ENCODE assay signal across 25 cellular contexts in the genomic region with DNA sequence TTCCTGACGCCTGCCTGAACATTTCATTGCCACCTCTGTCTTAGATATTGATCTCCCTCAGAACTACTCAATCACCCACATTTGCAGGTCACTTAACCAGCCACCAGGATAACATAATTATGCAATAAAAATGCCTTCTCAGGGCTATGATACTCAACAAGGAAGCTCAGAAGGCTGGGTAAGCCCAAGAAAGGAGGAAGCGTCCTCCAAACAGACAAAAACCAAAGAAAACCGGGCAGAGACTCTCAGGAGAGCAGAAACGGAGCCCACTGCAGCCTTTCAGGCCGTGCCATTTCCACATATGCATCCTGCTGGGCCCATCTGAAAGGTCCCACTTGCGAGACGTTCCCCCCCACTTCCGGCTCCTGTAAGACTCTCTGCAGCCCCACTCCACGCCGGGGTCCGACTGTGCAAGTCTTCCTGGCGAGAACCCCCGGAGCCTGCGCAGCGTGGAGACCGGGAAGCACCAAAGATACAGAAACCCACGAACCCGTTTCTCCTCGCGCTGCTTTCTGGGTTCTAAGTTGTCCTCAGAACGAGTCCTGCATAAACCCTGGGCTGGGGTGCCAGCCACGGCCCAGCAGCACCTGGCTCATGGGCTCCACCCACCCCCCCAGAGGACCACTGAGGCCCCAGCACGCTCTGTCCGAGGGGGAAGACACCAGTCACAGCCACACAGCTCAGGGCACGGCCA.
DNase-seq lines count a peak whose midpoint lies in the region; ATAC-seq, FAIRE-seq and TF ChIP-seq lines count a peak whose summit lies in the region.
"Had no signal": no experiment of that assay in that cellular context is flagged by ENCODE, and none has a peak within 500 bp of the region (broad histone marks: within the 10 kb centered on the region; RNA-seq: fewer than 3 reads in every experiment).

No MANE protein-coding gene starts in this region.

- peak overlapping the region; percentile 28; the same call in 1 of the 2 replicates for H3K14ac ChIP-seq in IMR-90 (replicated peaks; ENCODE audit: low read depth, low read length)

- H3K4me3 ChIP-seq in IMR-90 (ENCODE audit: insufficient read depth, low read depth, low read length): no peak overlapping the region
- H3K4me3 ChIP-seq in astrocyte (ENCODE audit: insufficient read depth, low read depth, low read length): no peak overlapping the region
- H3K4me3 ChIP-seq in mesendoderm (ENCODE audit: low read length): no peak overlapping the region
- H3K4me3 ChIP-seq in small intestine (ENCODE audit: low read depth in 1 of 2, low read length in 2 of 2): no peak overlapping the region
- H3K4me3 ChIP-seq: breast epithelium, GM23248, lower lobe of right lung, ovary, right lobe of liver, vagina had no signal

- CTCF ChIA-PET in IMR-90 (lab: Yijun Ruan, JAX): interaction anchor here (1.1 kb wide), 1 partner anchor 10 kb away, joined by 3 read pairs; no protein-coding TSS in a partner anchor

- 0 out of 2 replicates have a peak, but pooled peaks have one; percentile 29 for TF ChIP-seq POLR2A in IMR-90 (IDR thresholded peaks at IDR 0.05; ENCODE audit: low read depth, low read length)

- no peak for TF ChIP-seq RAD21 in IMR-90 (IDR thresholded peaks at IDR 0.05; ENCODE audit: low read length)

- ATAC-seq in IMR-90 (ENCODE audit: low read depth): no peak
- no peak for ATAC-seq in HG02610 (IDR thresholded peaks at IDR 0.05; ENCODE audit: unreplicated experiment)
- no peak for ATAC-seq in GM21447 (IDR thresholded peaks at IDR 0.05; ENCODE audit: unreplicated experiment)
- no peak for ATAC-seq in HG02852 (IDR thresholded peaks at IDR 0.05; ENCODE audit: unreplicated experiment)
- ATAC-seq: activated naive CD8-positive, alpha-beta T cell treated with anti-CD3 and anti-CD28 coated beads, Interleukin-2, amount 50 U/mL, for 24 hours; lower lobe of right lung; right lobe of liver had no signal

- H2AFZ ChIP-seq in IMR-90 (replicated peaks; ENCODE audit: low read length, poor library complexity) (no peak overlapping the region), astrocyte (ENCODE audit: low read depth, low read length) (no peak overlapping the region)
- H2AFZ ChIP-seq: GM23248 had no signal

- no peak overlapping the region for H3K27ac ChIP-seq in IMR-90 (ENCODE audit: insufficient read depth, low read length)
- H3K27ac ChIP-seq in astrocyte (ENCODE audit: low read depth, low read length): peak overlapping the region; percentile 81
- no peak overlapping the region for H3K27ac ChIP-seq in mesendoderm (ENCODE audit: low read depth, low read length)
- H3K27ac ChIP-seq in small intestine (ENCODE audit: low read depth in 1 of 2, low read length in 1 of 2): no peak overlapping the region
- H3K27ac ChIP-seq: breast epithelium, GM23248, lower lobe of right lung, ovary, right lobe of liver, vagina had no signal

- H3K4me1 ChIP-seq in IMR-90 (ENCODE audit: control insufficient read depth, insufficient read depth, low read length) (peaks cover 33% of the 10 kb centered on the region), astrocyte (ENCODE audit: insufficient read depth, low read length) (peaks cover 31% of the 10 kb centered on the region), mesendoderm (ENCODE audit: control insufficient read depth, low read depth, low read length) (peaks cover 4% of the 10 kb centered on the region), small intestine (ENCODE audit: control insufficient read depth in 2 of 2, insufficient read depth in 1 of 2, low read depth in 1 of 2, low read length in 1 of 2) (peaks cover 0 to 3% of the 10 kb centered on the region in 2 donors)

- H3K9me3 ChIP-seq in IMR-90 (ENCODE audit: control insufficient read depth, insufficient read depth, low read length): no peaks in the 10 kb centered on the region
- no peaks in the 10 kb centered on the region for H3K9me3 ChIP-seq in astrocyte (ENCODE audit: insufficient read depth, low read depth, low read length)
- H3K9me3 ChIP-seq in small intestine (ENCODE audit: control insufficient read depth, low read depth): no peaks in the 10 kb centered on the region
- H3K9me3 ChIP-seq: breast epithelium, lower lobe of right lung, ovary, right lobe of liver, vagina had no signal

- peaks cover 72% of the 10 kb centered on the region for H3K4me1 Mint-ChIP-seq in astrocyte (ENCODE audit: low read depth, unreplicated experiment)
- H3K4me1 Mint-ChIP-seq: activated CD4-positive, alpha-beta memory T cell treated with anti-CD3 and anti-CD28 coated beads, Interleukin-2, amount 10 ng/mL, durations not matched to agents 7 days and 5 days; CD14-positive monocyte had no signal

- H2AK5ac ChIP-seq in IMR-90 (ENCODE audit: low read depth, low read length) (peak overlapping the region; percentile 40; the same call in 1 of the 2 replicates), mesendoderm (ENCODE audit: low read length) (no peak overlapping the region)

- no peak overlapping the region for H3K56ac ChIP-seq in IMR-90 (ENCODE audit: extremely low read depth, insufficient read depth, low read length)
- no peak overlapping the region for H3K56ac ChIP-seq in mesendoderm (ENCODE audit: low read length)

- FAIRE-seq in astrocyte (lab: Jason Lieb, UNC) (no peak), small intestine (lab: Jason Lieb, UNC) (no peak)
- FAIRE-seq: D721Med had no signal

- H2BK5ac ChIP-seq in IMR-90 (ENCODE audit: low read depth, low read length, poor library complexity, severe bottlenecking) (no peak overlapping the region), mesendoderm (ENCODE audit: low read length) (no peak overlapping the region)

- no peak overlapping the region for H2BK15ac ChIP-seq in IMR-90 (ENCODE audit: low read depth, low read length)
- no peak overlapping the region for H2BK15ac ChIP-seq in mesendoderm (replicated peaks; ENCODE audit: low read depth)

- H3K36me3 ChIP-seq in IMR-90 (ENCODE audit: control insufficient read depth, insufficient read depth, low read length) (no peaks in the 10 kb centered on the region), astrocyte (ENCODE audit: insufficient read depth, low read length) (no peaks in the 10 kb centered on the region), mesendoderm (ENCODE audit: control insufficient read depth, insufficient read depth, low read length) (no peaks in the 10 kb centered on the region), small intestine (ENCODE audit: control insufficient read depth in 2 of 2, insufficient read depth in 2 of 2, low read length in 2 of 2) (no peaks in the 10 kb centered on the region)
- H3K36me3 ChIP-seq: breast epithelium, lower lobe of right lung, ovary, right lobe of liver, vagina had no signal

- peaks cover 70% of the 10 kb centered on the region for H3K79me2 ChIP-seq in astrocyte (ENCODE audit: insufficient read depth, low read length)
- H3K79me2 ChIP-seq in mesendoderm (ENCODE audit: control insufficient read depth, insufficient read depth, low read length): no peaks in the 10 kb centered on the region

- peaks cover 32% of the 10 kb centered on the region for H4K20me1 ChIP-seq in IMR-90 (ENCODE audit: insufficient read depth, low read length)
- H4K20me1 ChIP-seq in astrocyte (ENCODE audit: insufficient read depth, low read length): no peaks in the 10 kb centered on the region

- no peak for DNase-seq in IMR-90
- no peak for DNase-seq in astrocyte (ENCODE audit: low read depth)
- DNase-seq in mesendoderm: no peak
- peak; percentile 13 for DNase-seq in small intestine
- no peak for DNase-seq in CD1c-positive myeloid dendritic cell (ENCODE audit: extremely low spot score)
- DNase-seq: activated CD4-positive, alpha-beta memory T cell treated with anti-CD3 and anti-CD28 coated beads, Interleukin-2, amount 10 ng/mL, durations not matched to agents 7 days and 5 days; activated gamma-delta T cell; activated naive CD8-positive, alpha-beta T cell treated with anti-CD3 and anti-CD28 coated beads, Interleukin-2, amount 50 U/mL, for 24 hours; activated T-cell treated with anti-CD3 and anti-CD28 coated beads for 4 hours; cortex of kidney; GM23248; lower lobe of right lung; naive B cell; NCI-H1694; NCI-H526 treated with DMSO at 0.1 percent for 48 hours; right lobe of liver; T-helper 9 cell had no signal

- H3K18ac ChIP-seq in IMR-90 (ENCODE audit: low read depth, low read length) (no peak overlapping the region), mesendoderm (ENCODE audit: low read length) (no peak overlapping the region)

- TF ChIP-seq CTCF in IMR-90 (conservative IDR thresholded peaks at IDR 0.05; ENCODE audit: low read depth, low read length) (no peak), astrocyte (IDR thresholded peaks at IDR 0.05; ENCODE audit: insufficient read depth, low read depth, low read length) (no peak)

- H4K8ac ChIP-seq in IMR-90 (ENCODE audit: low read depth in 2 of 2, low read length in 2 of 2) (no peak overlapping the region), mesendoderm (ENCODE audit: low read depth, low read length) (no peak overlapping the region)

- peaks cover 37 to 82% of the 10 kb centered on the region in 2 experiments for H3K79me1 ChIP-seq in IMR-90 (ENCODE audit: low read depth in 1 of 2, low read length in 2 of 2)
- H3K79me1 ChIP-seq in mesendoderm (ENCODE audit: low read length): peaks cover 4% of the 10 kb centered on the region

- H3K9me1 ChIP-seq in IMR-90 (ENCODE audit: insufficient read depth, low read length): peaks cover 41% of the 10 kb centered on the region

- H4K5ac ChIP-seq in IMR-90 (ENCODE audit: low read depth, low read length) (no peak overlapping the region), mesendoderm (ENCODE audit: low read length) (no peak overlapping the region)

- H3K4me2 ChIP-seq in IMR-90 (ENCODE audit: low read depth, low read length) (no peak overlapping the region; the same call in 1 of the 2 replicates), astrocyte (ENCODE audit: low read length) (no peak overlapping the region), mesendoderm (ENCODE audit: low read length) (no peak overlapping the region)

- no peak overlapping the region for H3K4me3 Mint-ChIP-seq in astrocyte (ENCODE audit: unreplicated experiment)
- H3K4me3 Mint-ChIP-seq: activated CD4-positive, alpha-beta memory T cell treated with anti-CD3 and anti-CD28 coated beads, Interleukin-2, amount 10 ng/mL, durations not matched to agents 7 days and 5 days; activated naive CD8-positive, alpha-beta T cell treated with anti-CD3 and anti-CD28 coated beads, Interleukin-2, amount 50 U/mL, for 24 hours; CD14-positive monocyte; naive B cell had no signal

- 92% methylated on average over 7 of the region's 25 CpGs; no CpG with 5 or more reads in 1 of the 2 experiments for whole genome bisulfite sequencing in IMR-90 (ENCODE audit: extremely low coverage in 2 of 2, insufficient read length in 1 of 2), 2 experiments
- WGBS in mesendoderm (ENCODE audit: extremely low coverage, insufficient coverage, low lambda C conversion rate): no CpG with 5 or more reads among the region's 25 CpGs
- 81 to 85% (median 82%) methylated on average over 25 of the region's 25 CpGs for WGBS in small intestine, 3 donors

- H3K4ac ChIP-seq in IMR-90 (ENCODE audit: low read depth, low read length): peak overlapping the region; percentile 27
- no peak overlapping the region for H3K4ac ChIP-seq in mesendoderm (ENCODE audit: low read depth, low read length)

- H3K9ac ChIP-seq in IMR-90 (ENCODE audit: low read depth, low read length) (no peak overlapping the region), astrocyte (ENCODE audit: low read length) (peak overlapping the region; percentile 35), mesendoderm (ENCODE audit: low read length) (no peak overlapping the region)
- H3K9ac ChIP-seq: GM23248 had no signal

- H3K23ac ChIP-seq in IMR-90 (ENCODE audit: low read depth, low read length) (peak overlapping the region; percentile 55; the same call in 1 of the 2 replicates), mesendoderm (ENCODE audit: low read length) (peak overlapping the region; percentile 36)

- H3K27me3 Mint-ChIP-seq in astrocyte (ENCODE audit: low read depth, unreplicated experiment): no peaks in the 10 kb centered on the region
- H3K27me3 Mint-ChIP-seq: activated CD4-positive, alpha-beta memory T cell treated with anti-CD3 and anti-CD28 coated beads, Interleukin-2, amount 10 ng/mL, durations not matched to agents 7 days and 5 days; activated naive CD8-positive, alpha-beta T cell treated with anti-CD3 and anti-CD28 coated beads, Interleukin-2, amount 50 U/mL, for 24 hours had no signal

- dilution Hi-C loops in IMR-90 (cut with HindIII; ENCODE audit: low sequenced_read_pairs, unreplicated experiment): no loop called here

- no TSS peak for BruUV-seq in IMR-90 (replicated peaks; lab: Mats Ljungman, UMichigan)

- in situ Hi-C loops in IMR-90 (cut with MboI; ENCODE audit: low sequenced_read_pairs): no loop called here

- no peak overlapping the region for H2AK9ac ChIP-seq in IMR-90 (replicated peaks; ENCODE audit: low read depth, low read length, poor library complexity)

- no peak overlapping the region for H3K27ac Mint-ChIP-seq in astrocyte (ENCODE audit: unreplicated experiment)
- H3K27ac Mint-ChIP-seq: activated CD4-positive, alpha-beta memory T cell treated with anti-CD3 and anti-CD28 coated beads, Interleukin-2, amount 10 ng/mL, durations not matched to agents 7 days and 5 days; CD14-positive monocyte; naive B cell had no signal

- H2BK20ac ChIP-seq in IMR-90 (ENCODE audit: low read depth, low read length): no peak overlapping the region

- H2BK120ac ChIP-seq in IMR-90 (ENCODE audit: low read depth, low read length) (peak overlapping the region; percentile 61; the same call in 1 of the 2 replicates), mesendoderm (ENCODE audit: low read depth, low read length) (no peak overlapping the region)

- intact Hi-C loops in IMR-90 (cut with micrococcal nuclease): no loop called here

- no peaks in the 10 kb centered on the region for H3K36me3 Mint-ChIP-seq in astrocyte (ENCODE audit: low read depth, unreplicated experiment)
- H3K36me3 Mint-ChIP-seq: CD14-positive monocyte, naive B cell had no signal

- H3K9me3 Mint-ChIP-seq in astrocyte (ENCODE audit: unreplicated experiment): no peaks in the 10 kb centered on the region
- H3K9me3 Mint-ChIP-seq: activated CD4-positive, alpha-beta memory T cell treated with anti-CD3 and anti-CD28 coated beads, Interleukin-2, amount 10 ng/mL, durations not matched to agents 7 days and 5 days; activated naive CD8-positive, alpha-beta T cell treated with anti-CD3 and anti-CD28 coated beads, Interleukin-2, amount 50 U/mL, for 24 hours; naive B cell had no signal

- H4K91ac ChIP-seq in IMR-90 (ENCODE audit: insufficient read depth, low read depth, low read length): peak overlapping the region; percentile 6; the same call in 1 of the 2 replicates

- no peaks in the 10 kb centered on the region for H3K27me3 ChIP-seq in IMR-90 (ENCODE audit: control insufficient read depth, insufficient read depth, low read length)
- no peaks in the 10 kb centered on the region for H3K27me3 ChIP-seq in astrocyte (ENCODE audit: insufficient read depth, low read length)
- no peaks in the 10 kb centered on the region for H3K27me3 ChIP-seq in mesendoderm (ENCODE audit: insufficient read depth, low read length, poor library complexity)
- no peaks in the 10 kb centered on the region for H3K27me3 ChIP-seq in small intestine (ENCODE audit: control insufficient read depth in 2 of 2, insufficient read depth in 2 of 2, low read length in 2 of 2)
- H3K27me3 ChIP-seq: breast epithelium, ovary, right lobe of liver, vagina had no signal

- POLR2A ChIA-PET in IMR-90 (lab: Charles Lee; ENCODE audit: unreplicated experiment): no interaction called here
